10 cellular contexts compared by ENCODE assay signal in the genomic region with DNA sequence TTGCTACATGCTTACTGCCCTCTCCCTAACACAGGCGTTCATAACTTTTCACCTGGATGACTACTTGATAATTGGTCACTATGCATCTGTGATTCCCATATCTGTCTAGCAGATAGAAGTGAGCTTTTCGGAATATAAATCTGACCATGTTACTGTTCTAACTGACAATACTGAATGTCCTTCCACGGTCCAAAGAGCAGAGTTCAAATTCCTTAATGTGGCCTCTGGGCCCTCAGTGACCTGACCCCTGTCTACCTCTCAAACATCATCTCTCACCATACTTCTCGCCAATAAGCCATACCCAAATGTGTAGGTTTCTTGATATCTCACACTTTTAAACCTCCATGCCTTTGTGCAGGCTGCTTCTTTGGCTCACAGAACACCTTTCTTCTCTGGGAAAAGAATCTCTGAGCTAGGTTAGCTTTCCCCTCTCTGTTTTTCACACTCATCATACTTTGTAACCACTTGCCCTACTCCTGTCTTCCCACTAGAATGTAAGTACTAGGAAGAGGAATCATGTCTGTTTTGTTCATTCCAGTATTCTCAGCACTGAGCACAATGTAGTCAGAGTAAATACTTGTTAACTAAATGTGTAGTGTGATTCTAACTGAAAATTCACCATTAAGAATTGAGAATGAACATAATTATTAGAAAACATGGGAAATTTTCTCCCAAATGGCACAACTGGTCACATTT. TPM values are rescaled to one million over a fixed set of nuclear protein-coding genes. Genes with fewer than 3 reads are reported as not detected.
DNase-seq lines count a peak whose midpoint lies in the region; ATAC-seq, FAIRE-seq and TF ChIP-seq lines count a peak whose summit lies in the region.
"Had no signal": no experiment of that assay in that cellular context is flagged by ENCODE, and none has a peak within 500 bp of the region (broad histone marks: within the 10 kb centered on the region; RNA-seq: fewer than 3 reads in every experiment).

No MANE protein-coding gene starts in this region.

- no peaks in the 10 kb centered on the region for H3K9me2 ChIP-seq in GM23248 (ENCODE audit: insufficient read depth)

- in situ Hi-C loops in GM23248 (cut with MboI) (no loop called here), G401 (cut with HindIII; ENCODE audit: low sequenced_read_pairs) (no loop called here), transverse colon (cut with MboI; ENCODE audit: low pct_ligation_motif_present in 1 of 4, low pct_unique_long_range_greater_than_20kb in 1 of 4, low sequenced_read_pairs in 3 of 4) (no loop called here)

- H3F3A ChIP-seq in GM23248 (ENCODE audit: insufficient read depth), result peaks cover 41% of the 10 kb centered on the region

- no peak for TF ChIP-seq EP300 in transverse colon (IDR thresholded peaks at IDR 0.05; ENCODE audit: low read depth)

- peak overlapping the region; percentile 26; the same call in 1 of the 2 replicates for H3K9ac ChIP-seq in GM23248
- peak overlapping the region; percentile 43 for H3K9ac ChIP-seq in keratinocyte (ENCODE audit: control insufficient read depth, extremely low read depth, insufficient read depth, low read length)

- no peaks in the 10 kb centered on the region for H3K27me3 Mint-ChIP-seq in CD4-positive, alpha-beta memory T cell

- dilution Hi-C loops in keratinocyte (cut with MboI; ENCODE audit: extremely low pct_ligation_motif_present, low sequenced_read_pairs), result no loop called here

- no peaks in the 10 kb centered on the region for H3K36me3 ChIP-seq in GM23248 (ENCODE audit: low read depth)
- H3K36me3 ChIP-seq in keratinocyte (ENCODE audit: control insufficient read depth in 2 of 2, extremely low read depth in 1 of 2, insufficient read depth in 2 of 2, low read length in 2 of 2), result no peaks in the 10 kb centered on the region
- H3K36me3 ChIP-seq in transverse colon, result no peaks in the 10 kb centered on the region
- H3K36me3 ChIP-seq in CD4-positive, alpha-beta memory T cell (ENCODE audit: insufficient read depth, low read length), result no peaks in the 10 kb centered on the region

- H3K9me3 Mint-ChIP-seq in CD4-positive, alpha-beta memory T cell, result no peaks in the 10 kb centered on the region
- H3K9me3 Mint-ChIP-seq: activated CD4-positive, alpha-beta T cell treated with anti-CD3 and anti-CD28 coated beads, Interleukin-2, amount 10 ng/mL, durations not matched to agents 7 days and 5 days had no signal

- POLR2A ChIA-PET in CD4-positive, alpha-beta memory T cell (lab: Charles Lee; ENCODE audit: partially characterized antibody), result no interaction called here

- H3K79me2 ChIP-seq in GM23248 (ENCODE audit: insufficient read depth), result no peaks in the 10 kb centered on the region
- H3K79me2 ChIP-seq in keratinocyte (ENCODE audit: control insufficient read depth, insufficient read depth, low read length), result no peaks in the 10 kb centered on the region

- H3K4me3 ChIP-seq in GM23248 (no peak overlapping the region), keratinocyte (ENCODE audit: control insufficient read depth in 2 of 3, extremely low read depth in 1 of 3, insufficient read depth in 2 of 3, low read depth in 1 of 3, low read length in 3 of 3) (no peak overlapping the region), transverse colon (no peak overlapping the region)
- H3K4me3 ChIP-seq in CD4-positive, alpha-beta memory T cell (ENCODE audit: low read length in 2 of 2), result no peak overlapping the region

- H3K27ac Mint-ChIP-seq in CD4-positive, alpha-beta memory T cell, result no peak overlapping the region

- no peaks in the 10 kb centered on the region for H3K9me1 ChIP-seq in keratinocyte (ENCODE audit: control insufficient read depth, extremely low read depth, insufficient read depth, low read length)

- CTCF ChIA-PET in CD4-positive, alpha-beta memory T cell (lab: Charles Lee; ENCODE audit: partially characterized antibody), result interaction anchor here (1.2 kb wide), 1 partner anchor 8 kb away, joined by 3 read pairs; no protein-coding TSS in a partner anchor

- TF ChIP-seq CTCF in keratinocyte (optimal IDR thresholded peaks at IDR 0.05 in 1 of 3, IDR thresholded peaks at IDR 0.05 in 1 of 3, conservative IDR thresholded peaks at IDR 0.05 in 1 of 3; ENCODE audit: extremely low read depth in 1 of 3, insufficient read depth in 2 of 3, low read length in 3 of 3), result no peak
- TF ChIP-seq CTCF in transverse colon (IDR thresholded peaks at IDR 0.05), result no peak

- H2AFZ ChIP-seq in GM23248 (no peak overlapping the region), keratinocyte (ENCODE audit: control insufficient read depth, low read length) (peak overlapping the region; percentile 54)

- H3K9me3 ChIP-seq in GM23248 (ENCODE audit: low read depth), result no peaks in the 10 kb centered on the region
- H3K9me3 ChIP-seq in keratinocyte (ENCODE audit: control insufficient read depth, low read depth, low read length), result no peaks in the 10 kb centered on the region
- H3K9me3 ChIP-seq in transverse colon, result no peaks in the 10 kb centered on the region
- H3K9me3 ChIP-seq in CD4-positive, alpha-beta memory T cell (ENCODE audit: control insufficient read depth in 1 of 2, low read length in 2 of 2), result no peaks in the 10 kb centered on the region

- ATAC-seq in GM18873 (IDR thresholded peaks at IDR 0.05; ENCODE audit: low FRiP score, unreplicated experiment) (peak; percentile 31), HG03457 (IDR thresholded peaks at IDR 0.05; ENCODE audit: unreplicated experiment) (peak; percentile 27)

- H3K4me3 Mint-ChIP-seq in CD4-positive, alpha-beta memory T cell, result no peak overlapping the region
- H3K4me3 Mint-ChIP-seq: activated CD4-positive, alpha-beta T cell treated with anti-CD3 and anti-CD28 coated beads, Interleukin-2, amount 10 ng/mL, durations not matched to agents 7 days and 5 days had no signal

- no peak for TF ChIP-seq POLR2A in transverse colon (IDR thresholded peaks at IDR 0.05)

- 97 to 98% methylated on average over 4 of the region's 4 CpGs for WGBS in GM23248 (ENCODE audit: low coverage in 1 of 2, low lambda C conversion rate in 2 of 2, missing lambda C conversion rate in 2 of 2), 2 experiments
- WGBS in transverse colon (ENCODE audit: low coverage in 1 of 2), 2 donors, result 93 to 95% methylated on average over 4 of the region's 4 CpGs

- H4K20me1 ChIP-seq in GM23248 (ENCODE audit: insufficient read depth) (no peaks in the 10 kb centered on the region), keratinocyte (ENCODE audit: control insufficient read depth, extremely low read depth, insufficient read depth, low read length) (no peaks in the 10 kb centered on the region)

- intact Hi-C loops in transverse colon (cut with DNase I; ENCODE audit: low total_unique reads), result no loop called here
- intact Hi-C loops in CD4-positive, alpha-beta memory T cell (cut with micrococcal nuclease), result no loop called here

- peaks cover 3 to 7% (median 5%) of the 10 kb centered on the region in 4 donors for H3K4me1 Mint-ChIP-seq in CD4-positive, alpha-beta memory T cell

- peak; percentile 20 for FAIRE-seq in keratinocyte (lab: Jason Lieb, UNC)

- no peaks in the 10 kb centered on the region for H3K27me3 ChIP-seq in GM23248 (replicated peaks; ENCODE audit: insufficient read depth)
- H3K27me3 ChIP-seq in keratinocyte (ENCODE audit: control insufficient read depth, extremely low read depth, insufficient read depth, low read length), result no peaks in the 10 kb centered on the region
- no peaks in the 10 kb centered on the region for H3K27me3 ChIP-seq in transverse colon
- H3K27me3 ChIP-seq in CD4-positive, alpha-beta memory T cell (ENCODE audit: insufficient read depth, low read length), result no peaks in the 10 kb centered on the region

- no peak for DNase-seq in GM23248
- no peak for DNase-seq in keratinocyte (ENCODE audit: low read depth, low spot score)
- no peak for DNase-seq in G401 (ENCODE audit: low spot score)
- no peak for DNase-seq in transverse colon
- no peak for DNase-seq in CD4-positive, alpha-beta memory T cell
- DNase-seq in pons (ENCODE audit: low spot score), result no peak
- DNase-seq: GF-D8 had no signal

- H3K27ac ChIP-seq in GM23248, result peak overlapping the region; percentile 90
- peak overlapping the region; percentile 90 for H3K27ac ChIP-seq in keratinocyte (ENCODE audit: control insufficient read depth, insufficient read depth, low read length)
- no peak overlapping the region for H3K27ac ChIP-seq in transverse colon
- no peak overlapping the region for H3K27ac ChIP-seq in CD4-positive, alpha-beta memory T cell (ENCODE audit: low read depth, low read length)

- H3K36me3 Mint-ChIP-seq in CD4-positive, alpha-beta memory T cell, result peaks cover 0 to 3% of the 10 kb centered on the region in 2 donors

- H3K4me1 ChIP-seq in GM23248 (ENCODE audit: insufficient read depth), result peaks cover 48% of the 10 kb centered on the region
- H3K4me1 ChIP-seq in keratinocyte (ENCODE audit: control insufficient read depth, extremely low read depth, insufficient read depth, low read length), result peaks cover 49% of the 10 kb centered on the region
- H3K4me1 ChIP-seq in transverse colon, result no peaks in the 10 kb centered on the region
- H3K4me1 ChIP-seq in CD4-positive, alpha-beta memory T cell (ENCODE audit: insufficient read depth, low read length), result no peaks in the 10 kb centered on the region

- H3K4me2 ChIP-seq in GM23248 (ENCODE audit: unreplicated experiment) (peak overlapping the region; percentile 60), keratinocyte (ENCODE audit: control insufficient read depth, extremely low read depth, insufficient read depth, low read depth, low read length) (peak overlapping the region; percentile 56)

RNA-seq across cellular contexts. Expression of gene LRRC17, which starts 39.2 kb away (rescaled TPM):
- total RNA-seq in GM23248 (2014; rRNA removed; shearing (Covaris generic)), result 1.5 TPM in 1 of 2 replicates, not detected in the other
- polyA plus RNA-seq in GM23248 (2016; fragmentation: Nextera tagmentation; extraction: Ambion mirVana) (0.18 and 0.22 TPM in 2 replicates), keratinocyte (0.05 to 0.28 TPM (median 0.20 TPM) in 3 replicates)
- 0.57 TPM for polyA plus RNA-seq in keratinocyte (2011; ENCODE audit: low read depth)
- 0.05 TPM in 2 replicates for polyA plus RNA-seq in keratinocyte (2011; cell fraction: cytosol; rRNA removed)
- polyA plus RNA-seq in keratinocyte (2011; cell fraction: nucleus; rRNA removed), result 0.22 and 0.56 TPM in 2 replicates
- polyA plus RNA-seq in keratinocyte (2012; ENCODE audit: low replicate concordance), result 0.09 and 0.62 TPM in 2 replicates
- 0.23 TPM in 1 of 3 replicates, not detected in the others for polyA minus RNA-seq in keratinocyte
- polyA minus RNA-seq in keratinocyte (2011; cell fraction: cytosol; rRNA and poly(A)+ RNA removed), result not detected
- polyA minus RNA-seq in keratinocyte (2011; cell fraction: nucleus; rRNA and poly(A)+ RNA removed), result 0.32 and 0.70 TPM in 2 replicates
- 0.58 and 2.1 TPM in 2 replicates for total RNA-seq in G401 (2014; rRNA removed; shearing (Covaris generic))
- 1 to 10 TPM in 3 of 4 donors, not detected in 1; 1.4 to 5.8 (median 2.2) TPM for total RNA-seq in transverse colon
- total RNA-seq in CD4-positive, alpha-beta memory T cell, result under 1 TPM; 0.52 to 0.72 TPM
- under 1 TPM in 1 of 2 donors, not detected in 1; 0.26 TPM for polyA plus RNA-seq in CD4-positive, alpha-beta memory T cell

Comparison
In these comparisons a context has a peak if more than half of its experiments do, and no peak if none do; other contexts are left out.
1. H3K27ac ChIP-seq: peak in GM23248 (single experiment) and keratinocyte (single experiment); none in transverse colon (0 of 4) and CD4-positive, alpha-beta memory T cell (single experiment).